Comparison of ENCODE assay signal across 8 cellular contexts in genomic region chr2:20962939-20963543, GRCh38.
A peak's percentile ranks its signal among the peaks of the same experiment; 100 is the strongest.
DNase-seq lines count a peak whose midpoint lies in the region; ATAC-seq lines count a peak whose summit lies in the region.

No MANE protein-coding gene starts in this region.

- intact Hi-C loops in cardiac septum (cut with DNase I) = loop anchor here (1.0 to 2.0 kb wide), 2 partner anchors 182 to 302 kb away; no protein-coding TSS in a partner anchor

- DNase-seq in DMS79 treated with DMSO at 0.1 percent for 48 hours (lab: John Stamatoyannopoulos, UW) (peak; percentile 52), M059J (ENCODE audit: low read depth) (peak; percentile 41), SKM-1 (lab: John Stamatoyannopoulos, UW; ENCODE audit: unreplicated experiment) (peak; percentile 20), cardiac septum (ENCODE audit: low spot score) (peak; percentile 79), pulmonary artery endothelial cell (ENCODE audit: low read depth, low spot score) (peak; percentile 7)
- DNase-seq in activated naive CD8-positive, alpha-beta T cell treated with anti-CD3 and anti-CD28 coated beads, Interleukin-2, amount 50 U/mL, for 16 hours (ENCODE audit: low read depth, low spot score) = peak; percentile 38

- peak; percentile 76 for ATAC-seq in GM21825 (IDR thresholded peaks at IDR 0.05; ENCODE audit: unreplicated experiment)
- no peak for ATAC-seq in HG03457 (IDR thresholded peaks at IDR 0.05; ENCODE audit: unreplicated experiment)

Comparison
In these comparisons a context has a peak if more than half of its experiments do, and no peak if none do; other contexts are left out.
1. DNase-seq: peak in every context shown above with its lines; median percentile 79 in cardiac septum; 52 in DMS79 treated with DMSO at 0.1 percent for 48 hours; 41 in M059J; 38 in activated naive CD8-positive, alpha-beta T cell treated with anti-CD3 and anti-CD28 coated beads, Interleukin-2, amount 50 U/mL, for 16 hours; 20 in SKM-1; 7 in pulmonary artery endothelial cell.